18 cellular contexts compared by ENCODE assay signal in genomic region chr13:27186295-27186694, GRCh38. TPM values are rescaled to one million over a fixed set of nuclear protein-coding genes. Genes with fewer than 3 reads are reported as not detected.
DNase-seq lines count a peak whose midpoint lies in the region; FAIRE-seq and TF ChIP-seq lines count a peak whose summit lies in the region.
"Had no signal": no experiment of that assay in that cellular context is flagged by ENCODE, and none has a peak within 500 bp of the region (broad histone marks: within the 10 kb centered on the region; RNA-seq: fewer than 3 reads in every experiment).

No MANE protein-coding gene starts in this region.

- H3K27me3 Mint-ChIP-seq in HFFc6 (ENCODE audit: insufficient read depth): no peaks in the 10 kb centered on the region; the same call in 1 of the 2 replicates

- H3K27ac ChIP-seq in PC-9 (peak overlapping the region; percentile 54), keratinocyte (ENCODE audit: control insufficient read depth, insufficient read depth, low read length) (no peak overlapping the region)
- H3K27ac ChIP-seq: BLaER1 treated with 17β-estradiol and CSF1 and Interleukin-3, amounts not matched to agents 10 nM and 100 nM; SJSA1 had no signal

- peaks cover 38% of the 10 kb centered on the region for H3F3A ChIP-seq in PC-9 (ENCODE audit: insufficient read depth, low read depth)

- H3K9me3 Mint-ChIP-seq in HFFc6: no peaks in the 10 kb centered on the region
- H3K9me3 Mint-ChIP-seq: CD8-positive, alpha-beta T cell had no signal

- H3K9ac ChIP-seq in keratinocyte (ENCODE audit: control insufficient read depth, extremely low read depth, insufficient read depth, low read length): no peak overlapping the region
- H3K9ac ChIP-seq: BLaER1 treated with 17β-estradiol and CSF1 and Interleukin-3, amounts not matched to agents 10 nM and 100 nM had no signal

- intact Hi-C loops in PC-9 (cut with micrococcal nuclease; ENCODE audit: unreplicated experiment) (loop anchor here (1.0 kb wide), 1 partner anchor 65 kb away; the partner anchor contains the start of gene RPL21), posterior vena cava (cut with DNase I) (no loop called here)

- H3K36me3 Mint-ChIP-seq in HFFc6 (ENCODE audit: low read depth): no peaks in the 10 kb centered on the region
- H3K36me3 Mint-ChIP-seq: CD8-positive, alpha-beta T cell had no signal

- H3K9me3 ChIP-seq in PC-9 (ENCODE audit: insufficient read depth, low read depth) (no peaks in the 10 kb centered on the region), keratinocyte (ENCODE audit: control insufficient read depth, low read depth, low read length) (no peaks in the 10 kb centered on the region)
- H3K9me3 ChIP-seq: BLaER1 treated with 17β-estradiol and CSF1 and Interleukin-3, amounts not matched to agents 10 nM and 100 nM; SJSA1 had no signal

- CTCF ChIA-PET in PC-9 (lab: Charles Lee): no interaction called here

- H3K79me2 ChIP-seq in PC-9 (ENCODE audit: low read depth): no peaks in the 10 kb centered on the region
- no peaks in the 10 kb centered on the region for H3K79me2 ChIP-seq in keratinocyte (ENCODE audit: control insufficient read depth, insufficient read depth, low read length)

- H3K4me2 ChIP-seq in PC-9 (peak overlapping the region; percentile 39), keratinocyte (ENCODE audit: control insufficient read depth, extremely low read depth, insufficient read depth, low read depth, low read length) (no peak overlapping the region)
- H3K4me2 ChIP-seq: BLaER1 treated with 17β-estradiol and CSF1 and Interleukin-3, amounts not matched to agents 10 nM and 100 nM had no signal

- peak; percentile 59 for DNase-seq in HT-29 (ENCODE audit: low spot score)
- DNase-seq in PC-9: peak in 1 of 2 experiments; percentile 84
- DNase-seq in dermis blood vessel endothelial cell: peak; percentile 38
- no peak for DNase-seq in keratinocyte (ENCODE audit: low read depth, low spot score)
- no peak for DNase-seq in DMS53 (lab: John Stamatoyannopoulos, UW)
- DNase-seq in iPS-NIHi11 (ENCODE audit: low spot score): no peak
- no peak for DNase-seq in HFFc6
- no peak for DNase-seq in posterior vena cava (ENCODE audit: low spot score)
- DNase-seq: CD8-positive, alpha-beta T cell; KG1; NCI-H1105 treated with DMSO at 0.1 percent for 48 hours; NCI-H1694; NCI-H2107; NCI-H69; SW 1271 had no signal

- no peaks in the 10 kb centered on the region for H3K9me2 ChIP-seq in PC-9 (ENCODE audit: insufficient read depth)

- H3K9me1 ChIP-seq in keratinocyte (ENCODE audit: control insufficient read depth, extremely low read depth, insufficient read depth, low read length): no peaks in the 10 kb centered on the region

- H3K4me3 ChIP-seq in PC-9 (no peak overlapping the region), keratinocyte (ENCODE audit: control insufficient read depth in 2 of 3, extremely low read depth in 1 of 3, insufficient read depth in 2 of 3, low read depth in 1 of 3, low read length in 3 of 3) (no peak overlapping the region)
- H3K4me3 ChIP-seq: BLaER1 treated with 17β-estradiol and CSF1 and Interleukin-3, amounts not matched to agents 10 nM and 100 nM; SJSA1 had no signal

- H3K4me3 Mint-ChIP-seq in HFFc6: no peak overlapping the region
- H3K4me3 Mint-ChIP-seq: CD8-positive, alpha-beta T cell had no signal

- peaks cover 29% of the 10 kb centered on the region for H3K4me1 Mint-ChIP-seq in HFFc6 (ENCODE audit: low read depth)

- peak; percentile 85 for FAIRE-seq in keratinocyte (lab: Jason Lieb, UNC)
- FAIRE-seq: H1 had no signal

- H3K36me3 ChIP-seq in PC-9 (ENCODE audit: low read depth): no peaks in the 10 kb centered on the region
- no peaks in the 10 kb centered on the region for H3K36me3 ChIP-seq in keratinocyte (ENCODE audit: control insufficient read depth in 2 of 2, extremely low read depth in 1 of 2, insufficient read depth in 2 of 2, low read length in 2 of 2)
- H3K36me3 ChIP-seq: BLaER1 treated with 17β-estradiol and CSF1 and Interleukin-3, amounts not matched to agents 10 nM and 100 nM; SJSA1 had no signal

- no peaks in the 10 kb centered on the region for H4K20me1 ChIP-seq in PC-9 (ENCODE audit: insufficient read depth)
- H4K20me1 ChIP-seq in keratinocyte (ENCODE audit: control insufficient read depth, extremely low read depth, insufficient read depth, low read length): no peaks in the 10 kb centered on the region
- H4K20me1 ChIP-seq: BLaER1 treated with 17β-estradiol and CSF1 and Interleukin-3, amounts not matched to agents 10 nM and 100 nM had no signal

- H3K27me3 ChIP-seq in PC-9 (ENCODE audit: insufficient read depth, low read depth) (no peaks in the 10 kb centered on the region), keratinocyte (ENCODE audit: control insufficient read depth, extremely low read depth, insufficient read depth, low read length) (no peaks in the 10 kb centered on the region)
- H3K27me3 ChIP-seq: BLaER1 treated with 17β-estradiol and CSF1 and Interleukin-3, amounts not matched to agents 10 nM and 100 nM; SJSA1 had no signal

- dilution Hi-C loops in keratinocyte (cut with MboI; ENCODE audit: extremely low pct_ligation_motif_present, low sequenced_read_pairs): no loop called here

- BruUV-seq in PC-9 (replicated peaks; lab: Mats Ljungman, UMichigan): no TSS peak

- POLR2A ChIA-PET in PC-9 (lab: Charles Lee; ENCODE audit: unreplicated experiment): no interaction called here

- H2AFZ ChIP-seq in PC-9 (no peak overlapping the region), keratinocyte (ENCODE audit: control insufficient read depth, low read length) (no peak overlapping the region)

- TF ChIP-seq CTCF in PC-9 (conservative IDR thresholded peaks at IDR 0.05): no peak
- TF ChIP-seq CTCF in keratinocyte (optimal IDR thresholded peaks at IDR 0.05 in 1 of 3, IDR thresholded peaks at IDR 0.05 in 1 of 3, conservative IDR thresholded peaks at IDR 0.05 in 1 of 3; ENCODE audit: extremely low read depth in 1 of 3, insufficient read depth in 2 of 3, low read length in 3 of 3): peak in 1 of 3 experiments; percentile 27
- no peak for TF ChIP-seq CTCF in HFFc6 (IDR thresholded peaks at IDR 0.05)

- H3K4me1 ChIP-seq in PC-9 (replicated peaks; ENCODE audit: insufficient read depth) (peaks cover 70% of the 10 kb centered on the region), keratinocyte (ENCODE audit: control insufficient read depth, extremely low read depth, insufficient read depth, low read length) (no peaks in the 10 kb centered on the region)

- H3K27ac Mint-ChIP-seq in HFFc6: no peak overlapping the region
- H3K27ac Mint-ChIP-seq: CD8-positive, alpha-beta T cell had no signal

RNA-seq across cellular contexts. Expression of gene USP12, which starts 14.7 kb away (rescaled TPM):
- total RNA-seq in HT-29 (2014; rRNA removed; shearing (Covaris generic)): 18.7 and 19.4 TPM in 2 replicates
- total RNA-seq in PC-9 (2021) (15.4 and 20.8 TPM in 2 replicates), dermis blood vessel endothelial cell (32.3 and 39.7 TPM in 2 replicates), posterior vena cava (10 to 100 TPM; 40.3 to 94.3 TPM)
- 9.7 to 20.7 TPM (median 11.2 TPM) in 3 replicates for polyA plus RNA-seq in keratinocyte
- 11.4 TPM for polyA plus RNA-seq in keratinocyte (2011; ENCODE audit: low read depth)
- polyA plus RNA-seq in keratinocyte (2011; cell fraction: cytosol; rRNA removed): 9.4 and 19.0 TPM in 2 replicates
- 9.1 and 11.4 TPM in 2 replicates for polyA plus RNA-seq in keratinocyte (2011; cell fraction: nucleus; rRNA removed)
- 12.9 and 19.2 TPM in 2 replicates for polyA plus RNA-seq in keratinocyte (2012; ENCODE audit: low replicate concordance)
- polyA minus RNA-seq in keratinocyte: 2.1 to 19.8 TPM (median 9.6 TPM) in 3 replicates
- polyA minus RNA-seq in keratinocyte (2011; cell fraction: cytosol; rRNA and poly(A)+ RNA removed): 9.2 TPM
- polyA minus RNA-seq in keratinocyte (2011; cell fraction: nucleus; rRNA and poly(A)+ RNA removed): 8.4 and 16.5 TPM in 2 replicates
- total RNA-seq in HFFc6 (2021; fragmentation: NEBNext Ultra II Directional; extraction: Animal tissue kit (Norgen Biotek cat#: 25700)): 10 to 100 TPM; 20.0 to 25.2 (median 22.7) TPM

Comparison
In these comparisons a context has a peak if more than half of its experiments do, and no peak if none do; other contexts are left out.
1. DNase-seq: peak in HT-29 (single experiment) and dermis blood vessel endothelial cell (single experiment); none in keratinocyte (single experiment), DMS53 (single experiment), iPS-NIHi11 (single experiment), HFFc6 (single experiment) and posterior vena cava (single experiment).